In the genomic region with DNA sequence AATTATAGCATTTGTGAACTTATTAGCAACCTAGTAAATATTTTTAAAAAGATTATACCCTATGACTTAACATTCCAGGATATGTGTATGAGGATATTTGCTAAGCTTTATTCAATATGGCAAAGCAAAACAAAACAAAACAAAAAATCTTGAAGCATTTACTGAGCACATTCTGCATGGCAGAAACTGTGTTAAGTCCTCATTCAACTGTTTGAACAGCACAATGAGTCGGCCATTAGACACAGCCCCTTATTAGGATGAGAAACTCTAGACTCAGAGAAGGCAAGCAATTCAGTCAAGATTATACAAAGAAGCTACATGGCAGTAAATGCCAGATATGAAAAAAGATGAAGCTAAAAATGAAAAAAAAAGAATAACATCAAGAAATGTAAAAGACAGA, we compare ENCODE assay signal across 21 cellular contexts.
A peak's percentile ranks its signal among the peaks of the same experiment; 100 is the strongest.
DNase-seq lines count a peak whose midpoint lies in the region; TF ChIP-seq lines count a peak whose summit lies in the region.
"Had no signal": no experiment of that assay in that cellular context is flagged by ENCODE, and none has a peak within 500 bp of the region (broad histone marks: within the 10 kb centered on the region; RNA-seq: fewer than 3 reads in every experiment).

No MANE protein-coding gene starts in this region.

- POLR2A ChIA-PET in MCF 10A (lab: Yijun Ruan, JAX), result interaction anchor here (0.9 to 4.4 kb wide), 7 partner anchors 9 to 218 kb away, joined by 3 to 80 read pairs (median 7); no protein-coding TSS in a partner anchor

- dilution Hi-C loops in mammary epithelial cell (cut with HindIII; ENCODE audit: low sequenced_read_pairs), result no loop called here

- peak overlapping the region; percentile 91 for H3K27ac Mint-ChIP-seq in MCF 10A (ENCODE audit: low read depth, unreplicated experiment)
- H3K27ac Mint-ChIP-seq: CD14-positive monocyte; CD4-positive, alpha-beta T cell; CD8-positive, alpha-beta memory T cell; HFFc6 had no signal

- no peak for TF ChIP-seq POLR2A in breast epithelium (IDR thresholded peaks at IDR 0.05)

- BruUV-seq in MCF 10A (replicated peaks; lab: Mats Ljungman, UMichigan), result no TSS peak
- BruUV-seq in mammary epithelial cell (replicated peaks; lab: Mats Ljungman, UMichigan), result no TSS peak

- H2AFZ ChIP-seq in mammary epithelial cell (ENCODE audit: low read depth, low read length), result no peak overlapping the region

- H3K9me3 ChIP-seq in breast epithelium, result peaks cover 7 to 14% of the 10 kb centered on the region in 2 donors
- H3K9me3 ChIP-seq in mammary epithelial cell (replicated peaks; ENCODE audit: insufficient read depth, low read length), result no peaks in the 10 kb centered on the region

- H3K27ac ChIP-seq in breast epithelium (no peak overlapping the region), mammary epithelial cell (ENCODE audit: insufficient read depth, low read depth, low read length) (peak overlapping the region; percentile 99), epithelial cell of prostate (peak overlapping the region; percentile 98)
- H3K27ac ChIP-seq: A549; BLaER1 treated with 17β-estradiol and CSF1 and Interleukin-3, amounts not matched to agents 10 nM and 100 nM had no signal

- CTCF ChIA-PET in MCF 10A (lab: Yijun Ruan, JAX), result interaction anchor here (0.6 to 2.0 kb wide), 4 partner anchors 22 to 229 kb away, joined by 3 to 4 read pairs (median 3); partner anchors contain the start of gene ULBP3
- CTCF ChIA-PET in mammary epithelial cell (lab: Charles Lee; ENCODE audit: low non-redundant PET), result no interaction called here

- H3K36me3 ChIP-seq in breast epithelium (no peaks in the 10 kb centered on the region), mammary epithelial cell (ENCODE audit: insufficient read depth, low read length) (no peaks in the 10 kb centered on the region)
- H3K36me3 ChIP-seq: BE2C, HAP-1 had no signal

- no peak overlapping the region for H3K4me3 Mint-ChIP-seq in MCF 10A (ENCODE audit: unreplicated experiment)
- H3K4me3 Mint-ChIP-seq: CD14-positive monocyte; CD4-positive, alpha-beta T cell; CD8-positive, alpha-beta memory T cell; HFFc6 had no signal

- H3K4me3 ChIP-seq in breast epithelium, result no peak overlapping the region
- no peak overlapping the region for H3K4me3 ChIP-seq in mammary epithelial cell (replicated peaks in 1 of 3; ENCODE audit: insufficient read depth in 1 of 3, low read depth in 2 of 3, low read length in 3 of 3)
- H3K4me3 ChIP-seq: A549; BLaER1 treated with 17β-estradiol and CSF1 and Interleukin-3, amounts not matched to agents 10 nM and 100 nM; HAP-1 had no signal

- H3K27me3 ChIP-seq in breast epithelium (no peaks in the 10 kb centered on the region), mammary epithelial cell (ENCODE audit: insufficient read depth, low read length) (no peaks in the 10 kb centered on the region)
- H3K27me3 ChIP-seq: BLaER1 treated with 17β-estradiol and CSF1 and Interleukin-3, amounts not matched to agents 10 nM and 100 nM had no signal

- H3K27me3 Mint-ChIP-seq in MCF 10A (ENCODE audit: insufficient read depth, unreplicated experiment), result no peaks in the 10 kb centered on the region

- DNase-seq in MCF 10A (ENCODE audit: unreplicated experiment) (no peak), breast epithelium (ENCODE audit: low spot score in 2 of 2) (no peak), mammary epithelial cell (peak; percentile 35), epithelial cell of prostate (ENCODE audit: low read depth, low spot score) (no peak), GM19240 (ENCODE audit: insufficient read length, low spot score) (no peak), iPS-NIHi11 (ENCODE audit: low spot score) (no peak)
- DNase-seq in stimulated activated CD4-positive, alpha-beta T cell treated with anti-CD3 and anti-CD28 coated beads, Interleukin-4, amount 100 ng/mL, for 24 hours, result no peak
- DNase-seq: 8988T; ACHN; AML-193; BE2C; CD4-positive, alpha-beta T cell; CD8-positive, alpha-beta memory T cell; DMS 273 treated with DMSO at 0.1 percent for 48 hours; DND-41; GOT3; HFFc6 had no signal

- intact Hi-C loops in MCF 10A (cut with micrococcal nuclease), result no loop called here
- intact Hi-C loops in breast epithelium (cut with DNase I; ENCODE audit: low total_unique reads), result no loop called here
- intact Hi-C loops in mammary epithelial cell (cut with micrococcal nuclease), result no loop called here

- H3K9me3 Mint-ChIP-seq in MCF 10A (ENCODE audit: unreplicated experiment), result no peaks in the 10 kb centered on the region

- peak overlapping the region; percentile 85 for H3K4me2 ChIP-seq in mammary epithelial cell (ENCODE audit: insufficient read depth, low read depth, low read length)
- H3K4me2 ChIP-seq: A549; BLaER1 treated with 17β-estradiol and CSF1 and Interleukin-3, amounts not matched to agents 10 nM and 100 nM had no signal

- H4K20me1 ChIP-seq in mammary epithelial cell (ENCODE audit: insufficient read depth, low read length), result no peaks in the 10 kb centered on the region
- H4K20me1 ChIP-seq: BLaER1 treated with 17β-estradiol and CSF1 and Interleukin-3, amounts not matched to agents 10 nM and 100 nM had no signal

- in situ Hi-C loops in mammary epithelial cell (cut with MboI; ENCODE audit: low sequenced_read_pairs in 2 of 2), result no loop called here

- H3K4me1 ChIP-seq in breast epithelium (no peaks in the 10 kb centered on the region), mammary epithelial cell (ENCODE audit: insufficient read depth, low read length) (peaks cover 49% of the 10 kb centered on the region)
- H3K4me1 ChIP-seq: BE2C, HAP-1 had no signal

- no peaks in the 10 kb centered on the region for H3K36me3 Mint-ChIP-seq in MCF 10A (ENCODE audit: insufficient read depth, unreplicated experiment)
- H3K36me3 Mint-ChIP-seq: CD14-positive monocyte had no signal

- no peak for TF ChIP-seq CTCF in MCF 10A (IDR thresholded peaks at IDR 0.05; ENCODE audit: unreplicated experiment)
- no peak for TF ChIP-seq CTCF in breast epithelium (IDR thresholded peaks at IDR 0.05)
- no peak for TF ChIP-seq CTCF in mammary epithelial cell (conservative IDR thresholded peaks at IDR 0.05 in 1 of 2, IDR thresholded peaks at IDR 0.05 in 1 of 2; ENCODE audit: extremely low read depth in 1 of 2, insufficient read depth in 1 of 2, low read depth in 1 of 2, low read length in 2 of 2)

- WGBS in mammary epithelial cell (ENCODE audit: low coverage, missing lambda C conversion rate), result 82% methylated on average over 1 of the region's 1 CpG

- H3K4me1 Mint-ChIP-seq in MCF 10A (ENCODE audit: insufficient read depth, unreplicated experiment), result peaks cover 20% of the 10 kb centered on the region
- H3K4me1 Mint-ChIP-seq: CD14-positive monocyte had no signal

- no peaks in the 10 kb centered on the region for H3K79me2 ChIP-seq in mammary epithelial cell (ENCODE audit: insufficient read depth, low read length)

- peak overlapping the region; percentile 25 for H3K9ac ChIP-seq in mammary epithelial cell (ENCODE audit: insufficient read depth, low read length)
- H3K9ac ChIP-seq: BLaER1 treated with 17β-estradiol and CSF1 and Interleukin-3, amounts not matched to agents 10 nM and 100 nM had no signal

Comparison
In these comparisons a context has a peak if more than half of its experiments do, and no peak if none do; other contexts are left out.
1. H3K27ac ChIP-seq: peak in mammary epithelial cell (single experiment) and epithelial cell of prostate (single experiment); none in breast epithelium (0 of 2).